In the genomic region with DNA sequence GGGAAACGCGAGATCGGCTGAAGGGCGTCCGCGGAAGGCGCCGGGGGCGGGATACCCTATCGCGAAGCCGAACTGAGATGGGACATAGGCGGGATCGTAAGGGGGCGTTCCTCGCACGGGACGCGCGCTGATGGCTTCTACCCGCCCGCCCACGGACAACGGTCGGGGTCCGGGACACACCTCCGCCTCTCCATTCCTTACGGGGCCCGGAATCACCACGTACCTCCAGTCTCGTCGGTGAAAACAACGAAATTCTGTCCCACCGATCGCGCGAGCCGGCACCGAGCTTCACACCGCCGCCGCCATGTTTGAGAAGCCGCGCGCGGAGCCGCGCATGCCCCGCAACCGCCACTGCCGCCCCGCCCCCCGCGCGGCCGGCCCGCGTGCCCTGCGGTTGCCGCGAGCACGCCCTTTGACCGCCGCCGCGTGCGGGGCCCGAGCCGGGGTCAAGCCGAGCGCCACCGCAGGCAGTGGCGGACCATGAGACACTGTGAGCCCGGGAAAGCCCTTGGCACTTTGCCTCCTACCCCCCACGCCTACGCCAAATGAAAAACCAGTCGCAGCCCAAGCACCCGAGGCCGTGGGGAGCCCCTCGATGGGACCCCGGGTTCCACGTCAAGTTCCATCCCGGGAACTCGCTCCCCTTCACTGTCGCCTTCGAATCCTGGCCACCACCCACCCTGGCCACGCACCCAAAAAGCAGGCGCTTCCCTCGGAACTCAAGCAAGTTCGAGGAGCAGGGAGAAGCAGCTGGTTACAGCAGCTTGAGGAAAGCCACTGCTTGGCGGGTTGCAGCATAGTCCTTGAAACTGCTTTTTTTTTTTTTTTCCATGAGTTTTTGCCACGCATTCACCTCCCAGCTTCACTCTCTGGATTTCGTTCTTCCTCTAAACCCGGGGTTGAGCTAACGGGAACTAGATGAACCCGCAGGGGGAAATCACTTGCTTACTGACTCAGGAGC, we compare ENCODE assay signal across 8 cellular contexts. TPM values are rescaled to one million over a fixed set of nuclear protein-coding genes. Genes with fewer than 3 reads are reported as not detected.
DNase-seq lines count a peak whose midpoint lies in the region; ATAC-seq, FAIRE-seq and TF ChIP-seq lines count a peak whose summit lies in the region.

SCML2 (minus strand) TSS at position 320 of the 961 bp plus-strand sequence. CDS start 20,617 bp downstream, outside the sequence.

- DNase-seq in GM18507 (ENCODE audit: extremely low spot score, insufficient read length, low read depth), result no peak
- DNase-seq in NCI-H460 (ENCODE audit: extremely low read depth, low read depth), result peak; percentile 23
- peak; percentile 8 for DNase-seq in activated T-helper 1 cell treated with Interleukin-2 at 50 U/mL for 16 hours (ENCODE audit: low read depth)
- DNase-seq in fibroblast of mammary gland (ENCODE audit: low read depth), result peak; percentile 17
- DNase-seq in natural killer cell, result peak; percentile 24
- peak; percentile 30 to 34 for DNase-seq in thyroid gland
- DNase-seq in dedifferentiated amniotic fluid mesenchymal stem cell (ENCODE audit: extremely low spot score), result no peak
- no peak for DNase-seq in DMS153 treated with DMSO at 0.1 percent for 48 hours (lab: John Stamatoyannopoulos, UW; ENCODE audit: unreplicated experiment)

- peak in 1 of 2 donors; percentile 37 for TF ChIP-seq POLR2A in thyroid gland (IDR thresholded peaks at IDR 0.05)

- FAIRE-seq in GM18507 (lab: Jason Lieb, UNC), result peak; percentile 60

- H3K4me1 ChIP-seq in thyroid gland, result no peaks in the 10 kb centered on the region

- H3K4me3 ChIP-seq in fibroblast of mammary gland (ENCODE audit: control insufficient read depth, low read depth, low read length), result peak within 1 kb of the TSS; percentile 53
- peak within 1 kb of the TSS in 2 of 3 donors; percentile 25 to 49 for H3K4me3 ChIP-seq in thyroid gland (replicated peaks in 1 of 3)

- WGBS in thyroid gland, 2 donors, result 7 to 20% methylated on average over 7 to 13 of the region's 96 CpGs

- peak within 1 kb of the TSS; percentile 79 for H3K4me3 Mint-ChIP-seq in natural killer cell

- TF ChIP-seq CTCF in fibroblast of mammary gland (conservative IDR thresholded peaks at IDR 0.05; ENCODE audit: control insufficient read depth, insufficient read depth, low read depth, low read length) (no peak), natural killer cell (IDR thresholded peaks at IDR 0.05) (no peak), thyroid gland (IDR thresholded peaks at IDR 0.05) (no peak)

- no peak within 1 kb of the TSS for H3K27ac Mint-ChIP-seq in natural killer cell

- ATAC-seq in natural killer cell, result peak; percentile 21 to 68 (median 53)

- no peaks in the 10 kb centered on the region for H3K36me3 ChIP-seq in thyroid gland

- no peaks in the 10 kb centered on the region for H3K9me3 ChIP-seq in thyroid gland

- no peaks in the 10 kb centered on the region for H3K36me3 Mint-ChIP-seq in natural killer cell

- H3K27me3 Mint-ChIP-seq in natural killer cell (ENCODE audit: low read depth in 2 of 2), result peaks cover 6 to 32% of the 10 kb centered on the region in 2 donors

- H3K27me3 ChIP-seq in thyroid gland, result no peaks in the 10 kb centered on the region

- H3K27ac ChIP-seq in thyroid gland, result peak within 1 kb of the TSS in 1 of 3 donors; percentile 38

- H3K4me1 Mint-ChIP-seq in natural killer cell, result no peaks in the 10 kb centered on the region

- H3K9me3 Mint-ChIP-seq in natural killer cell, result no peaks in the 10 kb centered on the region

- intact Hi-C loops in natural killer cell (cut with micrococcal nuclease), result no loop called here
- intact Hi-C loops in thyroid gland (cut with DNase I), result no loop called here

RNA-seq across cellular contexts. Expression of gene SCML2, which starts in this region (rescaled TPM):
- total RNA-seq in NCI-H460 (2014; rRNA removed; shearing (Covaris generic)), result 12.9 and 16.8 TPM in 2 replicates
- 24.2 and 30.5 TPM in 2 replicates for polyA plus RNA-seq in NCI-H460 (2014; cell fraction: nucleus; rRNA removed)
- total RNA-seq in natural killer cell, result under 1 TPM; 0.21 to 0.50 (median 0.41) TPM
- 1 to 10 TPM; 2.1 to 3.8 (median 3.0) TPM for total RNA-seq in thyroid gland

Comparison
In these comparisons a context has a peak if more than half of its experiments do, and no peak if none do; other contexts are left out.
1. Peak in DNase-seq and ATAC-seq in natural killer cell; RNA of the gene not detected or under 1 TPM.
2. DNase-seq: peak in NCI-H460 (single experiment), activated T-helper 1 cell treated with Interleukin-2 at 50 U/mL for 16 hours (single experiment), fibroblast of mammary gland (single experiment) and thyroid gland (2 of 2); none in GM18507 (single experiment), dedifferentiated amniotic fluid mesenchymal stem cell (single experiment) and DMS153 treated with DMSO at 0.1 percent for 48 hours (single experiment).